ENCODE assay signal across 8 cellular contexts in genomic region chr7:30564243-30564892, GRCh38. TPM values are rescaled to one million over a fixed set of nuclear protein-coding genes. Genes with fewer than 3 reads are reported as not detected.
DNase-seq lines count a peak whose midpoint lies in the region; ATAC-seq and TF ChIP-seq lines count a peak whose summit lies in the region.

No MANE protein-coding gene starts in this region.

- H3K27ac Mint-ChIP-seq in CD8-positive, alpha-beta T cell = peak overlapping the region; percentile 37

- peaks cover 18% of the 10 kb centered on the region for H3K36me3 ChIP-seq in CD8-positive, alpha-beta T cell (ENCODE audit: insufficient read depth, low read length)
- H3K36me3 ChIP-seq in lung (ENCODE audit: control insufficient read depth in 2 of 2, insufficient read depth in 2 of 2, low read length in 2 of 2) = peaks cover 4 to 22% of the 10 kb centered on the region in 2 donors

- POLR2A ChIA-PET in CD8-positive, alpha-beta T cell (lab: Charles Lee) = interaction anchor here (0.9 to 1.2 kb wide), 2 partner anchors 18 to 30 kb away, joined by 3 read pairs; partner anchors contain the start of gene GARS1

- H3K27me3 ChIP-seq in CD8-positive, alpha-beta T cell (ENCODE audit: insufficient read depth, low read length) = no peaks in the 10 kb centered on the region
- no peaks in the 10 kb centered on the region for H3K27me3 ChIP-seq in dorsolateral prefrontal cortex
- H3K27me3 ChIP-seq in lung (ENCODE audit: control insufficient read depth, insufficient read depth) = no peaks in the 10 kb centered on the region

- H3K4me3 ChIP-seq in CD8-positive, alpha-beta T cell (ENCODE audit: low read depth, low read length) = no peak overlapping the region
- no peak overlapping the region for H3K4me3 ChIP-seq in dorsolateral prefrontal cortex
- H3K4me3 ChIP-seq in lung = no peak overlapping the region

- peak; percentile 95 for ATAC-seq in CD8-positive, alpha-beta T cell
- ATAC-seq in GM19455 (IDR thresholded peaks at IDR 0.05; ENCODE audit: unreplicated experiment) = peak; percentile 94
- ATAC-seq in HG03521 (IDR thresholded peaks at IDR 0.05; ENCODE audit: unreplicated experiment) = peak; percentile 94
- ATAC-seq in lung (ENCODE audit: insufficient read depth, low FRiP score) = peak; percentile 91

- intact Hi-C loops in CD8-positive, alpha-beta T cell (cut with DNase I, micrococcal nuclease) = loop anchor here (1.0 to 5.0 kb wide), 9 partner anchors 54 to 687 kb away; no protein-coding TSS in a partner anchor
- intact Hi-C loops in dorsolateral prefrontal cortex (cut with DNase I) = loop anchor here (1.0 to 10.0 kb wide), 8 partner anchors 16 to 402 kb away; partner anchors contain the start of gene GGCT (in 1 of the 2)

- no peak overlapping the region for H3K27ac ChIP-seq in CD8-positive, alpha-beta T cell (ENCODE audit: low read depth, low read length)
- H3K27ac ChIP-seq in dorsolateral prefrontal cortex = peak overlapping the region in 31 of 59 donors; percentile 1 to 79 (median 36)
- H3K27ac ChIP-seq in lung (ENCODE audit: low read depth in 1 of 2, low read length in 1 of 2) = no peak overlapping the region

- TF ChIP-seq CTCF in CD8-positive, alpha-beta T cell (IDR thresholded peaks at IDR 0.05) = peak; percentile 74
- TF ChIP-seq CTCF in dorsolateral prefrontal cortex (IDR thresholded peaks at IDR 0.05 in 54 of 56, conservative IDR thresholded peaks at IDR 0.05 in 2 of 56; ENCODE audit: low read depth in 1 of 56, partially characterized antibody in 56 of 56) (peak; percentile 54 to 97 (median 91)), lung (IDR thresholded peaks at IDR 0.05; ENCODE audit: control extremely low read depth, extremely low read depth) (peak; percentile 85)

- WGBS in lung, 2 donors = 46 to 51% methylated on average over 7 of the region's 7 CpGs

- CTCF ChIA-PET in CD8-positive, alpha-beta T cell (lab: Charles Lee) = interaction anchor here (0.8 to 6.0 kb wide), 24 partner anchors 9 to 1374 kb away, joined by 3 to 80 read pairs (median 4); partner anchors contain the start of gene GARS1

- no peaks in the 10 kb centered on the region for H3K9me3 ChIP-seq in CD8-positive, alpha-beta T cell (ENCODE audit: low read length)
- H3K9me3 ChIP-seq in lung (ENCODE audit: control insufficient read depth in 2 of 2, insufficient read depth in 1 of 2, low read length in 1 of 2) = no peaks in the 10 kb centered on the region

- peaks cover 66% of the 10 kb centered on the region for H3K36me3 Mint-ChIP-seq in CD8-positive, alpha-beta T cell

- DNase-seq in CD8-positive, alpha-beta T cell = peak; percentile 60 to 83 (median 74)
- DNase-seq in NCI-H82 (lab: John Stamatoyannopoulos, UW) (peak; percentile 88), dorsolateral prefrontal cortex (peak; percentile 77 to 93 (median 90)), lung (ENCODE audit: low spot score) (peak; percentile 83)
- peak; percentile 77 to 82 for DNase-seq in activated CD4-positive, alpha-beta T cell treated with anti-CD3 and anti-CD28 coated beads, Interleukin-2, amount 50 U/mL, for 48 hours
- DNase-seq in stimulated activated CD8-positive, alpha-beta memory T cell treated with anti-CD3 and anti-CD28 coated beads, Interleukin-15, amount 100 ng/mL, for 1 hour (ENCODE audit: low read depth) = peak; percentile 48

- no peaks in the 10 kb centered on the region for H3K27me3 Mint-ChIP-seq in CD8-positive, alpha-beta T cell (ENCODE audit: low read depth)

- H3K4me1 ChIP-seq in CD8-positive, alpha-beta T cell (ENCODE audit: insufficient read depth, low read length) = no peaks in the 10 kb centered on the region
- H3K4me1 ChIP-seq in lung (ENCODE audit: control insufficient read depth in 2 of 2, insufficient read depth in 2 of 2, low read length in 2 of 2) = peaks cover 0 to 1% of the 10 kb centered on the region in 2 donors

- no peaks in the 10 kb centered on the region for H3K4me1 Mint-ChIP-seq in CD8-positive, alpha-beta T cell (ENCODE audit: low read depth)

- H3K4me3 Mint-ChIP-seq in CD8-positive, alpha-beta T cell = no peak overlapping the region

- no peaks in the 10 kb centered on the region for H3K9me3 Mint-ChIP-seq in CD8-positive, alpha-beta T cell

RNA-seq across cellular contexts. Expression of gene GARS1, which starts 30.3 kb away (rescaled TPM):
- 100 to 1,000 TPM; 119 to 121 TPM for total RNA-seq in CD8-positive, alpha-beta T cell
- 100 to 1,000 TPM in 54 of 120 experiments, 10 to 100 TPM in 66; 46.1 to 133 (median 96.3) TPM for total RNA-seq in dorsolateral prefrontal cortex
- 100 to 1,000 TPM in 1 of 2 donors, 10 to 100 TPM in 1; 55.5 to 132 TPM for total RNA-seq in lung
- polyA plus RNA-seq in lung = 10 to 100 TPM; 85.0 to 99.3 TPM

RNA-seq across cellular contexts. Expression of gene GGCT, which starts 59.7 kb away (rescaled TPM):
- 1 to 10 TPM; 5.9 to 6.1 TPM for total RNA-seq in CD8-positive, alpha-beta T cell
- total RNA-seq in dorsolateral prefrontal cortex = 10 to 100 TPM; 14.1 to 56.5 (median 30.5) TPM
- 10 to 100 TPM; 33.1 to 38.1 TPM for total RNA-seq in lung
- polyA plus RNA-seq in lung = 10 to 100 TPM; 45.0 to 90.1 TPM

Comparison
In these comparisons a context has a peak if more than half of its experiments do, and no peak if none do; other contexts are left out.
1. H3K27ac ChIP-seq: peak in dorsolateral prefrontal cortex (31 of 59); none in CD8-positive, alpha-beta T cell (single experiment) and lung (0 of 2).
2. Peak in every context shown above with its lines, with median percentiles within 50 percentile points of each other: ATAC-seq, DNase-seq and CTCF ChIP-seq.